ENCODE assay signal across 1 cellular context in the genomic region with DNA sequence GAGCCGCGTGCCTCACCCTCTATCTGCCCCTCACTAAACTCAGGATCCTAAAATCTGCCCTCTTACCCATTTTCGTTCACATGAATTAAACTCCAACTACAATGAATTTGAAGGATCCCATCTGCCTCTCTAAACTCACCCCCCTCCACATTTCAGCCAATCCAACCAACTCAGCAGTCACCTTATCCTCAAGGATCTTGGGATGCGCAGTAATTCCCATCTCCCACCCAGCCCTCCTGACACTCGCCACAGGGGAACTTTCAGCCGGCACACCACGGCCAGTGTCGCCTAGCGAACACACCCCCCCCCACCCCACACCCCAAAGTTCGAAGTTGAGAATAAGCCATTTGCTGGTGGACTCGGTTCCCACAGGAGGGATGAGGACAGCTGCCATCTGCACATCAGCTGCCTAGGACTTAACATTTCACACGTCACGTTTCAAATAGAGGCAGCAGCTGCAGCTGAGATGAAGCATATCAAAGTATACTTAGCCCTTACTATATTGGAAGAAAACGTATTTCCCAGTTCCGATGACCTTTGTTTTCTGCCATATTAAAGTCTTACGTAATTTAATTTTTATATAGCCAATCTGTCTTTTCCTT.
TF ChIP-seq lines count a peak whose summit lies in the region.

No MANE protein-coding gene starts in this region.

TF ChIP-seq in WTC11, 78 proteins besides CTCF, POLR2A, EP300 and RAD21 (continued from another document):
- TF ChIP-seq, protein P1, sequence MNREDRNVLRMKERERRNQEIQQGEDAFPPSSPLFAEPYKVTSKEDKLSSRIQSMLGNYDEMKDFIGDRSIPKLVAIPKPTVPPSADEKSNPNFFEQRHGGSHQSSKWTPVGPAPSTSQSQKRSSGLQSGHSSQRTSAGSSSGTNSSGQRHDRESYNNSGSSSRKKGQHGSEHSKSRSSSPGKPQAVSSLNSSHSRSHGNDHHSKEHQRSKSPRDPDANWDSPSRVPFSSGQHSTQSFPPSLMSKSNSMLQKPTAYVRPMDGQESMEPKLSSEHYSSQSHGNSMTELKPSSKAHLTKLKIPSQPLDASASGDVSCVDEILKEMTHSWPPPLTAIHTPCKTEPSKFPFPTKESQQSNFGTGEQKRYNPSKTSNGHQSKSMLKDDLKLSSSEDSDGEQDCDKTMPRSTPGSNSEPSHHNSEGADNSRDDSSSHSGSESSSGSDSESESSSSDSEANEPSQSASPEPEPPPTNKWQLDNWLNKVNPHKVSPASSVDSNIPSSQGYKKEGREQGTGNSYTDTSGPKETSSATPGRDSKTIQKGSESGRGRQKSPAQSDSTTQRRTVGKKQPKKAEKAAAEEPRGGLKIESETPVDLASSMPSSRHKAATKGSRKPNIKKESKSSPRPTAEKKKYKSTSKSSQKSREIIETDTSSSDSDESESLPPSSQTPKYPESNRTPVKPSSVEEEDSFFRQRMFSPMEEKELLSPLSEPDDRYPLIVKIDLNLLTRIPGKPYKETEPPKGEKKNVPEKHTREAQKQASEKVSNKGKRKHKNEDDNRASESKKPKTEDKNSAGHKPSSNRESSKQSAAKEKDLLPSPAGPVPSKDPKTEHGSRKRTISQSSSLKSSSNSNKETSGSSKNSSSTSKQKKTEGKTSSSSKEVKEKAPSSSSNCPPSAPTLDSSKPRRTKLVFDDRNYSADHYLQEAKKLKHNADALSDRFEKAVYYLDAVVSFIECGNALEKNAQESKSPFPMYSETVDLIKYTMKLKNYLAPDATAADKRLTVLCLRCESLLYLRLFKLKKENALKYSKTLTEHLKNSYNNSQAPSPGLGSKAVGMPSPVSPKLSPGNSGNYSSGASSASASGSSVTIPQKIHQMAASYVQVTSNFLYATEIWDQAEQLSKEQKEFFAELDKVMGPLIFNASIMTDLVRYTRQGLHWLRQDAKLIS (CRISPR knock-in tag; IDR thresholded peaks at IDR 0.05; ENCODE audit: borderline replicate concordance): no peak
